ENCODE assay signal across 35 cellular contexts in genomic region chr2:168047291-168047690, GRCh38.
"Had no signal": no experiment of that assay in that cellular context is flagged by ENCODE, and none has a peak within 500 bp of the region (broad histone marks: within the 10 kb centered on the region; RNA-seq: fewer than 3 reads in every experiment).

No MANE protein-coding gene starts in this region.

- H3K27ac Mint-ChIP-seq: activated CD4-positive, alpha-beta memory T cell treated with anti-CD3 and anti-CD28 coated beads for 36 hours; activated CD4-positive, alpha-beta T cell treated with anti-CD3 and anti-CD28 coated beads for 36 hours; activated CD4-positive, alpha-beta T cell treated with anti-CD3 and anti-CD28 coated beads, Interleukin-2, amount 10 ng/mL, durations not matched to agents 24 days and 14 days; activated CD8-positive, alpha-beta memory T cell treated with anti-CD3 and anti-CD28 coated beads, Interleukin-2, amount 10 ng/mL, durations not matched to agents 7 days and 5 days; activated CD8-positive, alpha-beta T cell treated with anti-CD3 and anti-CD28 coated beads, Interleukin-2, amount 10 ng/mL, durations not matched to agents 7 days and 5 days; activated naive CD4-positive, alpha-beta T cell treated with anti-CD3 and anti-CD28 coated beads, Interleukin-2, amount 10 ng/mL, durations not matched to agents 7 days and 5 days; activated naive CD8-positive, alpha-beta T cell; activated T-helper 1 cell treated with anti-CD3 and anti-CD28 coated beads, Interleukin-12 subunit alpha, Interleukin-12 subunit beta, Interleukin-2, Interleukin-4 antibody, amounts not matched to agents 30 ng/mL and 10 ng/mL and 1 ng/mL, durations not matched to agents 14 hours and 24 hours and 36 hours; effector memory CD8-positive, alpha-beta T cell; T-helper 2 cell treated with Interferon-gamma antibody and Interleukin-4, amounts not matched to agents 5 μg/mL and 100 μg/mL, for 36 hours had no signal

- H3K27me3 Mint-ChIP-seq: activated CD4-positive, alpha-beta memory T cell treated with anti-CD3 and anti-CD28 coated beads for 36 hours; activated CD4-positive, alpha-beta T cell treated with anti-CD3 and anti-CD28 coated beads for 36 hours; activated CD4-positive, alpha-beta T cell treated with anti-CD3 and anti-CD28 coated beads, Interleukin-2, amount 10 ng/mL, durations not matched to agents 24 days and 14 days; activated CD8-positive, alpha-beta memory T cell treated with anti-CD3 and anti-CD28 coated beads, Interleukin-2, amount 10 ng/mL, durations not matched to agents 7 days and 5 days; activated naive CD4-positive, alpha-beta T cell treated with anti-CD3 and anti-CD28 coated beads, Interleukin-2, amount 10 ng/mL, durations not matched to agents 7 days and 5 days; activated naive CD8-positive, alpha-beta T cell; central memory CD8-positive, alpha-beta T cell; effector memory CD8-positive, alpha-beta T cell; T-helper 17 cell had no signal

- H3K9me3 ChIP-seq: esophagus muscularis mucosa, gastrocnemius medialis had no signal

- H3K4me1 ChIP-seq: foreskin keratinocyte, gastrocnemius medialis had no signal

- H3K27me3 ChIP-seq: brain microvascular endothelial cell, esophagus muscularis mucosa, foreskin keratinocyte, gastrocnemius medialis had no signal

- FAIRE-seq: astrocyte, bronchial epithelial cell, colon had no signal

- ATAC-seq: activated CD4-positive, alpha-beta T cell treated with anti-CD3 and anti-CD28 coated beads for 36 hours; activated CD8-positive, alpha-beta memory T cell treated with anti-CD3 and anti-CD28 coated beads, Interleukin-2, amount 10 ng/mL, durations not matched to agents 7 days and 5 days; activated CD8-positive, alpha-beta T cell treated with anti-CD3 and anti-CD28 coated beads, Interleukin-2, amount 10 ng/mL, durations not matched to agents 7 days and 5 days; effector memory CD8-positive, alpha-beta T cell; foreskin keratinocyte; gastrocnemius medialis; T-helper 17 cell had no signal

- H3K27ac ChIP-seq: brain microvascular endothelial cell, esophagus muscularis mucosa, foreskin keratinocyte, gastrocnemius medialis had no signal

- H3K4me3 Mint-ChIP-seq: activated CD4-positive, alpha-beta memory T cell treated with anti-CD3 and anti-CD28 coated beads for 36 hours; activated CD4-positive, alpha-beta T cell treated with anti-CD3 and anti-CD28 coated beads for 36 hours; activated CD4-positive, alpha-beta T cell treated with anti-CD3 and anti-CD28 coated beads, Interleukin-2, amount 10 ng/mL, durations not matched to agents 24 days and 14 days; activated CD8-positive, alpha-beta memory T cell treated with anti-CD3 and anti-CD28 coated beads, Interleukin-2, amount 10 ng/mL, durations not matched to agents 7 days and 5 days; activated CD8-positive, alpha-beta T cell treated with anti-CD3 and anti-CD28 coated beads, Interleukin-2, amount 10 ng/mL, durations not matched to agents 7 days and 5 days; activated naive CD4-positive, alpha-beta T cell treated with anti-CD3 and anti-CD28 coated beads, Interleukin-2, amount 10 ng/mL, durations not matched to agents 7 days and 5 days; activated naive CD8-positive, alpha-beta T cell; activated T-helper 1 cell treated with anti-CD3 and anti-CD28 coated beads, Interleukin-12 subunit alpha, Interleukin-12 subunit beta, Interleukin-2, Interleukin-4 antibody, amounts not matched to agents 30 ng/mL and 10 ng/mL and 1 ng/mL, durations not matched to agents 14 hours and 24 hours and 36 hours; central memory CD8-positive, alpha-beta T cell; effector memory CD8-positive, alpha-beta T cell; T-helper 17 cell; T-helper 2 cell treated with Interferon-gamma antibody and Interleukin-4, amounts not matched to agents 5 μg/mL and 100 μg/mL, for 36 hours had no signal

- H3K36me3 ChIP-seq: brain microvascular endothelial cell, esophagus muscularis mucosa, gastrocnemius medialis had no signal

- DNase-seq: activated CD4-positive, alpha-beta memory T cell treated with anti-CD3 and anti-CD28 coated beads for 36 hours; activated CD4-positive, alpha-beta T cell treated with anti-CD3 and anti-CD28 coated beads for 36 hours; activated CD4-positive, alpha-beta T cell treated with anti-CD3 and anti-CD28 coated beads, Interleukin-2, amount 10 ng/mL, durations not matched to agents 24 days and 14 days; activated CD4-positive, CD25-positive, alpha-beta regulatory T cell; activated CD4-positive, CD25-positive, alpha-beta regulatory T cell treated with anti-CD3 and anti-CD28 coated beads, Interleukin-2, amount 50 U/mL, for 72 hours; activated CD8-positive, alpha-beta memory T cell treated with anti-CD3 and anti-CD28 coated beads, Interleukin-2, amount 10 ng/mL, durations not matched to agents 7 days and 5 days; activated CD8-positive, alpha-beta memory T cell treated with anti-CD3 and anti-CD28 coated beads, Interleukin-2, amount 50 U/mL, for 4 hours; activated CD8-positive, alpha-beta T cell treated with anti-CD3 and anti-CD28 coated beads, Interleukin-2, amount 10 ng/mL, durations not matched to agents 7 days and 5 days; activated gamma-delta T cell; activated naive CD4-positive, alpha-beta T cell; activated naive CD4-positive, alpha-beta T cell treated with anti-CD3 and anti-CD28 coated beads, Interleukin-2, amount 10 ng/mL, durations not matched to agents 7 days and 5 days; activated T-cell treated with anti-CD3 and anti-CD28 coated beads, Interleukin-2, amount 50 U/mL, for 1 hour; activated T-cell treated with anti-CD3 and anti-CD28 coated beads, Interleukin-2, amount 50 U/mL, for 48 hours; amniotic stem cell; anterior cingulate cortex; brain microvascular endothelial cell; cortex of kidney; dermis blood vessel endothelial cell; effector CD4-positive, alpha-beta T cell; effector memory CD8-positive, alpha-beta T cell; erythroblast; foreskin keratinocyte; gastrocnemius medialis; glutamatergic neuron; T-helper 1 cell; T-helper 17 cell; T1000 had no signal

- H3K9me3 Mint-ChIP-seq: activated CD4-positive, alpha-beta memory T cell treated with anti-CD3 and anti-CD28 coated beads for 36 hours; activated CD4-positive, alpha-beta T cell treated with anti-CD3 and anti-CD28 coated beads, Interleukin-2, amount 10 ng/mL, durations not matched to agents 24 days and 14 days; activated naive CD4-positive, alpha-beta T cell treated with anti-CD3 and anti-CD28 coated beads, Interleukin-2, amount 10 ng/mL, durations not matched to agents 7 days and 5 days; activated T-helper 1 cell treated with anti-CD3 and anti-CD28 coated beads, Interleukin-12 subunit alpha, Interleukin-12 subunit beta, Interleukin-2, Interleukin-4 antibody, amounts not matched to agents 30 ng/mL and 10 ng/mL and 1 ng/mL, durations not matched to agents 14 hours and 24 hours and 36 hours; central memory CD8-positive, alpha-beta T cell; effector memory CD8-positive, alpha-beta T cell; T-helper 2 cell treated with Interferon-gamma antibody and Interleukin-4, amounts not matched to agents 5 μg/mL and 100 μg/mL, for 36 hours had no signal

- H3K4me3 ChIP-seq: esophagus muscularis mucosa, gastrocnemius medialis had no signal
